8 cellular contexts compared by ENCODE assay signal in genomic region chr7:20330176-20330796, GRCh38. TPM values are rescaled to one million over a fixed set of nuclear protein-coding genes. Genes with fewer than 3 reads are reported as not detected.
DNase-seq lines count a peak whose midpoint lies in the region; ATAC-seq and TF ChIP-seq lines count a peak whose summit lies in the region.

No MANE protein-coding gene starts in this region.

- H2BK120ac ChIP-seq in mesendoderm (ENCODE audit: low read depth, low read length): no peak overlapping the region

- H2AK5ac ChIP-seq in mesendoderm (ENCODE audit: low read length): no peak overlapping the region

- H3K4me2 ChIP-seq in mesendoderm (ENCODE audit: low read length): peak overlapping the region; percentile 56

- H3K9me3 ChIP-seq in endocrine pancreas (ENCODE audit: control insufficient read depth, low read length): no peaks in the 10 kb centered on the region

- no peak overlapping the region for H3K4ac ChIP-seq in mesendoderm (ENCODE audit: low read depth, low read length)

- peak overlapping the region; percentile 23 for H3K18ac ChIP-seq in mesendoderm (ENCODE audit: low read length)

- peak; percentile 81 for DNase-seq in A172 (ENCODE audit: low spot score)
- DNase-seq in NCI-H187 (lab: John Stamatoyannopoulos, UW): peak; percentile 49 to 52
- peak; percentile 34 to 46 for DNase-seq in activated CD4-positive, alpha-beta T cell treated with anti-CD3 and anti-CD28 coated beads for 4 hours
- peak; percentile 96 for DNase-seq in mesendoderm
- DNase-seq in stimulated activated CD8-positive, alpha-beta memory T cell treated with anti-CD3 and anti-CD28 coated beads, Interleukin-12 subunit alpha, Interleukin-12 subunit beta, amount 100 ng/mL, for 4 hours (ENCODE audit: low read depth): peak; percentile 20

- peak; percentile 42 for TF ChIP-seq POLR2A in GM15510 (IDR thresholded peaks at IDR 0.05; ENCODE audit: borderline replicate concordance, extremely low read depth, insufficient read length)

- no peaks in the 10 kb centered on the region for H3K4me1 ChIP-seq in endocrine pancreas (ENCODE audit: control insufficient read depth, insufficient read depth, low read length)
- no peaks in the 10 kb centered on the region for H3K4me1 ChIP-seq in mesendoderm (ENCODE audit: control insufficient read depth, low read depth, low read length)

- H3K36me3 ChIP-seq in endocrine pancreas (ENCODE audit: control insufficient read depth, insufficient read depth, low read length) (no peaks in the 10 kb centered on the region), mesendoderm (ENCODE audit: control insufficient read depth, insufficient read depth, low read length) (no peaks in the 10 kb centered on the region)

- H2BK5ac ChIP-seq in mesendoderm (ENCODE audit: low read length): peak overlapping the region; percentile 27

- peak overlapping the region; percentile 95 for H3K56ac ChIP-seq in mesendoderm (ENCODE audit: low read length)

- no peak overlapping the region for H4K5ac ChIP-seq in mesendoderm (ENCODE audit: low read length)

- H3K4me3 ChIP-seq in endocrine pancreas (ENCODE audit: control insufficient read depth, insufficient read depth, low read length) (peak overlapping the region; percentile 82), mesendoderm (ENCODE audit: low read length) (peak overlapping the region; percentile 71)

- no peaks in the 10 kb centered on the region for H3K79me2 ChIP-seq in mesendoderm (ENCODE audit: control insufficient read depth, insufficient read depth, low read length)

- H3K79me1 ChIP-seq in mesendoderm (ENCODE audit: low read length): no peaks in the 10 kb centered on the region

- no peaks in the 10 kb centered on the region for H3K27me3 ChIP-seq in endocrine pancreas (ENCODE audit: control insufficient read depth, insufficient read depth, low read length)
- no peaks in the 10 kb centered on the region for H3K27me3 ChIP-seq in mesendoderm (ENCODE audit: insufficient read depth, low read length, poor library complexity)

- H3K9ac ChIP-seq in endocrine pancreas (ENCODE audit: control insufficient read depth, insufficient read depth, low read length) (peak overlapping the region; percentile 81), mesendoderm (ENCODE audit: low read length) (peak overlapping the region; percentile 86)

- no CpG with 5 or more reads among the region's 42 CpGs for WGBS in mesendoderm (ENCODE audit: extremely low coverage, insufficient coverage, low lambda C conversion rate)

- ATAC-seq in HG02798 (IDR thresholded peaks at IDR 0.05; ENCODE audit: poor library complexity, unreplicated experiment): peak; percentile 68

- H3K27ac ChIP-seq in mesendoderm (ENCODE audit: low read depth, low read length): peak overlapping the region; percentile 72

- H2BK15ac ChIP-seq in mesendoderm (replicated peaks; ENCODE audit: low read depth): no peak overlapping the region

- H4K8ac ChIP-seq in mesendoderm (ENCODE audit: low read depth, low read length): no peak overlapping the region

- peak overlapping the region; percentile 33 for H3K23ac ChIP-seq in mesendoderm (ENCODE audit: low read length)

RNA-seq across cellular contexts. Expression of gene ITGB8, which starts 0.4 kb away (rescaled TPM):
- total RNA-seq in A172 (2014; rRNA removed; shearing (Covaris generic)): 17.8 and 20.8 TPM in 2 replicates
- polyA plus RNA-seq in mesendoderm (2013, experiment 1 of 2): 1.1 TPM
- 1.0 TPM for polyA plus RNA-seq in mesendoderm (2013, experiment 2 of 2)

Comparison
In these comparisons a context has a peak if more than half of its experiments do, and no peak if none do; other contexts are left out.
1. Peak in every context shown above with its lines: DNase-seq, ATAC-seq, H3K4me3 ChIP-seq and H3K27ac ChIP-seq.
2. DNase-seq: peak in every context shown above with its lines; median percentile 96 in mesendoderm; 81 in A172; 50 in NCI-H187; 40 in activated CD4-positive, alpha-beta T cell treated with anti-CD3 and anti-CD28 coated beads for 4 hours; 20 in stimulated activated CD8-positive, alpha-beta memory T cell treated with anti-CD3 and anti-CD28 coated beads, Interleukin-12 subunit alpha, Interleukin-12 subunit beta, amount 100 ng/mL, for 4 hours.